Comparison of ENCODE assay signal across 21 cellular contexts in genomic region chr5:172724658-172725183, GRCh38. TPM values are rescaled to one million over a fixed set of nuclear protein-coding genes. Genes with fewer than 3 reads are reported as not detected.
A peak's percentile ranks its signal among the peaks of the same experiment; 100 is the strongest.
DNase-seq lines count a peak whose midpoint lies in the region; FAIRE-seq and TF ChIP-seq lines count a peak whose summit lies in the region.
"Had no signal": no experiment of that assay in that cellular context is flagged by ENCODE, and none has a peak within 500 bp of the region (broad histone marks: within the 10 kb centered on the region; RNA-seq: fewer than 3 reads in every experiment).

No MANE protein-coding gene starts in this region.

- no peaks in the 10 kb centered on the region for H3K79me2 ChIP-seq in H1 (ENCODE audit: control insufficient read depth in 1 of 2, insufficient read depth in 2 of 2, low read length in 2 of 2)

- H3K14ac ChIP-seq in H1 (ENCODE audit: insufficient read length) = no peak overlapping the region

- H3K4me3 ChIP-seq in H1 (ENCODE audit: extremely low read depth in 1 of 4, insufficient read depth in 2 of 4, low read depth in 3 of 4, low read length in 4 of 4) (no peak overlapping the region), liver (ENCODE audit: low read depth in 1 of 3, low read length in 3 of 3) (no peak overlapping the region)
- H3K4me3 ChIP-seq: SJCRH30 had no signal

- H2AK5ac ChIP-seq in H1 (ENCODE audit: low read depth, low read length) = no peak overlapping the region

- H3K9ac ChIP-seq in H1 (replicated peaks in 1 of 4; ENCODE audit: extremely low read depth in 1 of 4, low read depth in 3 of 4, low read length in 3 of 4) (no peak overlapping the region), liver (ENCODE audit: low read depth in 1 of 2, low read length in 2 of 2) (peak overlapping the region in 1 of 2 donors; percentile 51)

- H3K4me1 ChIP-seq in H1 (replicated peaks in 1 of 4; ENCODE audit: control insufficient read depth in 3 of 4, insufficient read depth in 4 of 4, low read length in 3 of 4) (peaks cover 0 to 6% (median under 1%) of the 10 kb centered on the region in 4 experiments; a peak in 2 of 7 replicates), liver (ENCODE audit: control insufficient read depth in 4 of 4, insufficient read depth in 4 of 4, low read length in 3 of 4) (peaks cover 21 to 56% (median 45%) of the 10 kb centered on the region in 4 donors)
- H3K4me1 ChIP-seq: SJCRH30 had no signal

- no peak overlapping the region for H4K91ac ChIP-seq in H1 (replicated peaks; ENCODE audit: insufficient read length, low read length)

- H2BK15ac ChIP-seq in H1 (ENCODE audit: low read length) = no peak overlapping the region

- DNase-seq in DMS53 (lab: John Stamatoyannopoulos, UW) (peak; percentile 39), DMS53 treated with DMSO at 0.1 percent for 48 hours (lab: John Stamatoyannopoulos, UW; ENCODE audit: unreplicated experiment) (no peak), H1 (ENCODE audit: low read depth in 1 of 2, low spot score in 2 of 2) (no peak), DMS 273 (lab: John Stamatoyannopoulos, UW; ENCODE audit: unreplicated experiment) (no peak), NCI-H2227 (lab: John Stamatoyannopoulos, UW; ENCODE audit: unreplicated experiment) (no peak), RKO (ENCODE audit: low spot score) (no peak)
- DNase-seq: AML-193; CD8-positive, alpha-beta T cell; DMS153; EL; GF-D8; Kasumi-1; NCI-H1417; NCI-H187 treated with DMSO at 0.1 percent for 48 hours; NCI-H2227 treated with DMSO at 0.1 percent for 48 hours; NCI-H510A; NK-92 treated with Interleukin-12 subunit alpha and Interleukin-12 subunit beta, amount 100 ng/mL, for 24 hours; SJCRH30 had no signal

- no peaks in the 10 kb centered on the region for H3K36me3 ChIP-seq in H1 (ENCODE audit: control insufficient read depth in 2 of 4, insufficient read depth in 4 of 4, low read length in 3 of 4)
- H3K36me3 ChIP-seq in liver (ENCODE audit: control insufficient read depth in 4 of 4, insufficient read depth in 3 of 4, low read depth in 1 of 4, low read length in 3 of 4) = no peaks in the 10 kb centered on the region
- H3K36me3 ChIP-seq: SJCRH30 had no signal

- TF ChIP-seq RAD21 in H1 (IDR thresholded peaks at IDR 0.05 in 1 of 2, conservative IDR thresholded peaks at IDR 0.05 in 1 of 2; ENCODE audit: low read depth in 2 of 2, low read length in 2 of 2) (no peak), liver (IDR thresholded peaks at IDR 0.05) (peak; percentile 47 to 62)

- H2BK20ac ChIP-seq in H1 (ENCODE audit: low read length) = no peak overlapping the region

- H3K79me1 ChIP-seq in H1 (ENCODE audit: low read depth, low read length) = no peaks in the 10 kb centered on the region

- WGBS in H1 (ENCODE audit: extremely low coverage in 1 of 2, insufficient coverage in 1 of 2, insufficient read length in 1 of 2, insufficient replicate concordance in 2 of 2, low coverage in 1 of 2, low lambda C conversion rate in 2 of 2, missing lambda C conversion rate in 1 of 2), 2 experiments = 79% methylated on average over 9 of the region's 9 CpGs; no CpG with 5 or more reads in 1 of the 2 experiments
- WGBS in liver = 45% methylated on average over 9 of the region's 9 CpGs

- POLR2A ChIA-PET in H1 (lab: Charles Lee; ENCODE audit: partially characterized antibody) = no interaction called here

- TF ChIP-seq CTCF in H1 (IDR thresholded peaks at IDR 0.05; ENCODE audit: control extremely low read depth in 1 of 3, insufficient read depth in 1 of 3, low read depth in 1 of 3, low read length in 3 of 3) (no peak), liver (IDR thresholded peaks at IDR 0.05; ENCODE audit: low read depth, low read length, missing input control) (peak; percentile 15)

- no peak overlapping the region for H3K23ac ChIP-seq in H1 (ENCODE audit: insufficient read length)

- H3K27ac ChIP-seq in H1 (ENCODE audit: low read depth, low read length) = no peak overlapping the region
- H3K27ac ChIP-seq in liver (ENCODE audit: low read depth in 1 of 2, low read length in 2 of 2) = peak overlapping the region; percentile 85 to 89
- peak overlapping the region; percentile 73 for H3K27ac ChIP-seq in temporal lobe (ENCODE audit: low read depth, low read length)
- H3K27ac ChIP-seq: 22Rv1, SJCRH30 had no signal

- H4K8ac ChIP-seq in H1 (ENCODE audit: extremely low read depth, insufficient read depth, low read length) = no peak overlapping the region

- no peak overlapping the region for H4K5ac ChIP-seq in H1 (ENCODE audit: insufficient read length, low read depth, low read length)

- CTCF ChIA-PET in H1 (lab: Charles Lee; ENCODE audit: partially characterized antibody) = interaction anchor here (0.8 to 3.0 kb wide), 14 partner anchors 8 to 208 kb away, joined by 3 to 19 read pairs (median 3); no protein-coding TSS in a partner anchor

- no peak overlapping the region for H2BK120ac ChIP-seq in H1 (replicated peaks; ENCODE audit: low read depth, low read length)

- no peak for FAIRE-seq in H1 (lab: Jason Lieb, UNC)

- H3K4me2 ChIP-seq in H1 (ENCODE audit: insufficient read depth in 1 of 2, low read depth in 2 of 2, low read length in 2 of 2) = no peak overlapping the region

- H3K9me3 ChIP-seq in H1 (ENCODE audit: insufficient read depth in 2 of 2, low read depth in 1 of 2, low read length in 1 of 2) (no peaks in the 10 kb centered on the region), liver (ENCODE audit: control insufficient read depth in 4 of 4, low read length in 3 of 4) (no peaks in the 10 kb centered on the region)
- H3K9me3 ChIP-seq: SJCRH30 had no signal

- TF ChIP-seq EP300 in H1 (IDR thresholded peaks at IDR 0.05; ENCODE audit: borderline replicate concordance in 1 of 2, low read depth in 2 of 2, low read length in 2 of 2) = no peak

- TF ChIP-seq POLR2A in H1 (IDR thresholded peaks at IDR 0.05; ENCODE audit: control extremely low read depth in 1 of 2, low read depth in 2 of 2, low read length in 2 of 2) = no peak

- no peak overlapping the region for H3K4ac ChIP-seq in H1 (replicated peaks; ENCODE audit: insufficient read length, low read depth, low read length)

- H2AFZ ChIP-seq in H1 (ENCODE audit: low read length) = no peak overlapping the region

- peak overlapping the region; percentile 34 for H3K56ac ChIP-seq in H1 (replicated peaks; ENCODE audit: insufficient read length, low read depth, low read length)

- peaks cover 0 to 4% of the 10 kb centered on the region in 2 experiments for H4K20me1 ChIP-seq in H1 (replicated peaks in 1 of 2; ENCODE audit: control insufficient read depth in 1 of 2, insufficient read depth in 2 of 2, low read length in 2 of 2)

- H2BK12ac ChIP-seq in H1 (ENCODE audit: low read depth, low read length) = no peak overlapping the region

- no peak overlapping the region for H2BK5ac ChIP-seq in H1 (ENCODE audit: low read depth, low read length)

- no peaks in the 10 kb centered on the region for H3K23me2 ChIP-seq in H1 (ENCODE audit: low read depth, low read length)

- H3K27me3 ChIP-seq in H1 (replicated peaks in 1 of 4; ENCODE audit: control insufficient read depth in 3 of 4, extremely low read depth in 1 of 4, insufficient read depth in 3 of 4, low read length in 3 of 4) (peaks cover 0 to 3% (median 1%) of the 10 kb centered on the region in 4 experiments; a peak in 2 of 7 replicates), liver (ENCODE audit: control insufficient read depth in 4 of 4, insufficient read depth in 4 of 4, low read length in 3 of 4) (no peaks in the 10 kb centered on the region)

- no peak overlapping the region for H3K18ac ChIP-seq in H1 (ENCODE audit: extremely low read depth, low read length)

TF ChIP-seq in H1, 55 proteins besides CTCF, POLR2A, EP300 and RAD21 (continues in another document):
- no peak for TF ChIP-seq ZNF274 (IDR thresholded peaks at IDR 0.05; ENCODE audit: borderline replicate concordance, extremely low read depth, low read length)
- TF ChIP-seq HDAC2 (IDR thresholded peaks at IDR 0.05; ENCODE audit: borderline replicate concordance in 1 of 2, low read depth in 2 of 2, low read length in 2 of 2) = no peak
- TF ChIP-seq BACH1 (IDR thresholded peaks at IDR 0.05; ENCODE audit: low read length) = no peak
- no peak for TF ChIP-seq NANOG (IDR thresholded peaks at IDR 0.05; ENCODE audit: insufficient read depth, low read depth, low read length, poor library complexity, severe bottlenecking)
- no peak for TF ChIP-seq SP4 (IDR thresholded peaks at IDR 0.05; ENCODE audit: low read length)
- no peak for TF ChIP-seq JUN (IDR thresholded peaks at IDR 0.05; ENCODE audit: low read depth, low read length)
- TF ChIP-seq BRCA1 (IDR thresholded peaks at IDR 0.05; ENCODE audit: low read depth, low read length) = no peak
- TF ChIP-seq, protein P1, sequence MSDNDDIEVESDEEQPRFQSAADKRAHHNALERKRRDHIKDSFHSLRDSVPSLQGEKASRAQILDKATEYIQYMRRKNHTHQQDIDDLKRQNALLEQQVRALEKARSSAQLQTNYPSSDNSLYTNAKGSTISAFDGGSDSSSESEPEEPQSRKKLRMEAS (IDR thresholded peaks at IDR 0.05) = no peak

TF ChIP-seq in liver, 16 proteins besides CTCF, POLR2A, EP300 and RAD21 (continues in another document):
- peak; percentile 42 for TF ChIP-seq HNF4G (IDR thresholded peaks at IDR 0.05)
- peak; percentile 97 for TF ChIP-seq FOXA1 (IDR thresholded peaks at IDR 0.05)
- no peak for TF ChIP-seq ATF3 (IDR thresholded peaks at IDR 0.05)
- peak; percentile 29 for TF ChIP-seq TAF1 (conservative IDR thresholded peaks at IDR 0.05)
- TF ChIP-seq, protein P1 (IDR thresholded peaks at IDR 0.05) = peak; percentile 80
- TF ChIP-seq NR2F2 (IDR thresholded peaks at IDR 0.05) = peak; percentile 18
- peak in 1 of 2 donors; percentile 66 for TF ChIP-seq EGR1 (IDR thresholded peaks at IDR 0.05; ENCODE audit: low read depth in 2 of 2)

RNA-seq across cellular contexts. Expression of gene DUSP1, which starts 46.3 kb away (rescaled TPM):
- 6.5 and 8.6 TPM in 2 replicates for total RNA-seq in H1 (2021; fragmentation: NEBNext Ultra II Directional; extraction: Animal tissue kit (Norgen Biotek cat#: 25700))
- polyA plus RNA-seq in H1 (2011; rRNA removed) (11.4 and 11.7 TPM in 2 replicates), liver (100 to 1,000 TPM; 124 to 237 TPM)
- 11.3 TPM for polyA plus RNA-seq in H1 (2011; cell fraction: cytosol; rRNA removed)
- 15.3 TPM for polyA plus RNA-seq in H1 (2011; cell fraction: nucleus; rRNA removed)
- 6.9 to 8.1 TPM (median 7.2 TPM) in 4 replicates for polyA plus RNA-seq in H1 (2012, experiment 1 of 2)
- polyA plus RNA-seq in H1 (2012, experiment 2 of 2) = 7.6 TPM
- polyA plus RNA-seq in H1 (2013, experiment 1 of 2) = 3.2 TPM
- polyA plus RNA-seq in H1 (2013, experiment 2 of 2) = 2.9 TPM
- 17.6 and 18.7 TPM in 2 replicates for polyA minus RNA-seq in H1 (2011; rRNA and poly(A)+ RNA removed)
- polyA minus RNA-seq in H1 (2011; cell fraction: cytosol; rRNA and poly(A)+ RNA removed) = 10.2 TPM
- polyA minus RNA-seq in H1 (2011; cell fraction: nucleus; rRNA and poly(A)+ RNA removed) = 47.4 TPM
- total RNA-seq in liver (10 to 100 TPM; 53.2 to 95.0 TPM), temporal lobe (58.5 TPM)
